In the genomic region with DNA sequence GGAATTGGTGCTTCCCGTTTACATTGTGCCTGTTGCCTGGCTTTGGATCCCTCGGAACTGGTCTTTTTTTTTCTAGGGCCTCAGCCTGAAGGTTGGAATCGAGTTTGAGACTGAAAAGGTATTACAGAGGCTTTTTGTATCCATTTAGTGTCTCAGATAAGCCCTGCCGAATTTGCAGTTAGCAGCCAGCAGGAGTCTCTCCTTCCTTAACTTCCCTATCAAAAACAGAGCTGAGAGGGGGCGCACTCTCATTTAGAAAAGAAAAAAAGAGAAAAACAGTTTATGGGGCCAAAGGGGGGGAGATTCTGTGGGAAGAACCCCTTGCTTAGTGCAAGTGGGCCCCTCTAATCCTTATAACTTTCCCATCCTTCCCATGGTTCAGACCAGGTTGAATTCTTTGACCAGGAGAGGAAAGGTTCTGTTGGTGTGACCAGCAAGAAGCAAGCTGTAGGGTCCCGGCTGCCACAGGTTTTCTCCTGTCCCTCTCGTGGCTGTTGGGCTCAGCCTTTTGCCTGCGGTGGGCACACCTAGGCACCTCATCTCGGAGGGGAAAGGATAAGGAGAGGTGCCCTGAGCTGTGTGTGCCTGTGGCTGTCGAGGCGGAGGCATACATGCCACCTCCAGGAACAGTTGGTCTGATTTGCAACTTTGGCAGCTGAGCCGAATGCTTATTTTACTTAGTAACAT, we compare ENCODE assay signal across 20 cellular contexts.
DNase-seq lines count a peak whose midpoint lies in the region; ATAC-seq and TF ChIP-seq lines count a peak whose summit lies in the region.
"Had no signal": no experiment of that assay in that cellular context is flagged by ENCODE, and none has a peak within 500 bp of the region (broad histone marks: within the 10 kb centered on the region; RNA-seq: fewer than 3 reads in every experiment).

No MANE protein-coding gene starts in this region.

- H3K9ac ChIP-seq in NT2/D1 (ENCODE audit: insufficient read length, low read depth) (no peak overlapping the region), endodermal cell (ENCODE audit: extremely low read depth, low read length, poor library complexity, severe bottlenecking) (no peak overlapping the region)
- H3K9ac ChIP-seq: parathyroid adenoma had no signal

- peaks cover 9% of the 10 kb centered on the region for H3K4me1 Mint-ChIP-seq in endodermal cell
- no peaks in the 10 kb centered on the region for H3K4me1 Mint-ChIP-seq in type B pancreatic cell (ENCODE audit: unreplicated experiment)
- H3K4me1 Mint-ChIP-seq: activated naive CD8-positive, alpha-beta T cell treated with anti-CD3 and anti-CD28 coated beads for 36 hours; brain; IgD-negative memory B cell; naive B cell had no signal

- no peak for ATAC-seq in Right ventricle myocardium inferior
- ATAC-seq in GM21515 (IDR thresholded peaks at IDR 0.05; ENCODE audit: unreplicated experiment), result no peak
- ATAC-seq in GM19395 (IDR thresholded peaks at IDR 0.05; ENCODE audit: unreplicated experiment), result no peak

- WGBS in endodermal cell (ENCODE audit: insufficient coverage in 1 of 2, insufficient read length in 1 of 2), 2 experiments, result 70 to 76% methylated on average over 3 to 11 of the region's 12 CpGs

- H3K27me3 ChIP-seq in NT2/D1 (ENCODE audit: insufficient read depth, insufficient read length), result no peaks in the 10 kb centered on the region
- H3K27me3 ChIP-seq in endodermal cell (ENCODE audit: control insufficient read depth, insufficient read depth, low read length, poor library complexity, severe bottlenecking), result no peaks in the 10 kb centered on the region
- H3K27me3 ChIP-seq in breast epithelium, result no peaks in the 10 kb centered on the region
- H3K27me3 ChIP-seq: suprapubic skin had no signal

- H3K4me3 Mint-ChIP-seq in endodermal cell (no peak overlapping the region), type B pancreatic cell (no peak overlapping the region)
- H3K4me3 Mint-ChIP-seq: activated naive CD8-positive, alpha-beta T cell treated with anti-CD3 and anti-CD28 coated beads for 36 hours; activated T-cell treated with anti-CD3 and anti-CD28 coated beads, Interleukin-2, amount 50 U/mL, for 24 hours; brain; dendritic cell treated with granulocyte-macrophage colony-stimulating factor and Interleukin-4, amounts not matched to agents 40 ng/mL and 50 ng/mL, for 4 days; naive B cell had no signal

- no peak for TF ChIP-seq POLR2A in breast epithelium (IDR thresholded peaks at IDR 0.05)

- H3K9me3 Mint-ChIP-seq in endodermal cell (no peaks in the 10 kb centered on the region), type B pancreatic cell (no peaks in the 10 kb centered on the region)
- H3K9me3 Mint-ChIP-seq: activated naive CD8-positive, alpha-beta T cell treated with anti-CD3 and anti-CD28 coated beads for 36 hours; brain had no signal

- intact Hi-C loops in Right ventricle myocardium inferior (cut with DNase I), result no loop called here
- intact Hi-C loops in cardiac septum (cut with DNase I), result no loop called here
- intact Hi-C loops in breast epithelium (cut with DNase I; ENCODE audit: low total_unique reads), result no loop called here

- peak; percentile 81 for TF ChIP-seq CTCF in endodermal cell (conservative IDR thresholded peaks at IDR 0.05)
- peak; percentile 44 for TF ChIP-seq CTCF in type B pancreatic cell (conservative IDR thresholded peaks at IDR 0.05)
- TF ChIP-seq CTCF in breast epithelium (IDR thresholded peaks at IDR 0.05), result no peak

- H3K4me1 ChIP-seq in NT2/D1 (ENCODE audit: insufficient read depth, insufficient read length), result no peaks in the 10 kb centered on the region
- no peaks in the 10 kb centered on the region for H3K4me1 ChIP-seq in endodermal cell (ENCODE audit: control insufficient read depth, insufficient read depth, low read length)
- no peaks in the 10 kb centered on the region for H3K4me1 ChIP-seq in breast epithelium
- H3K4me1 ChIP-seq: parathyroid adenoma, suprapubic skin had no signal

- H3K27me3 Mint-ChIP-seq in endodermal cell (ENCODE audit: insufficient read depth) (no peaks in the 10 kb centered on the region), type B pancreatic cell (no peaks in the 10 kb centered on the region)
- H3K27me3 Mint-ChIP-seq: activated naive CD8-positive, alpha-beta T cell treated with anti-CD3 and anti-CD28 coated beads for 36 hours; activated T-cell treated with anti-CD3 and anti-CD28 coated beads, Interleukin-2, amount 50 U/mL, for 24 hours; brain; dendritic cell treated with granulocyte-macrophage colony-stimulating factor and Interleukin-4, amounts not matched to agents 40 ng/mL and 50 ng/mL, for 4 days; IgD-negative memory B cell; naive B cell had no signal

- H3K27ac Mint-ChIP-seq in endodermal cell (peak overlapping the region; percentile 82), type B pancreatic cell (no peak overlapping the region)
- H3K27ac Mint-ChIP-seq: activated naive CD8-positive, alpha-beta T cell treated with anti-CD3 and anti-CD28 coated beads for 36 hours; activated T-cell treated with anti-CD3 and anti-CD28 coated beads, Interleukin-2, amount 50 U/mL, for 24 hours; brain; dendritic cell treated with granulocyte-macrophage colony-stimulating factor and Interleukin-4, amounts not matched to agents 40 ng/mL and 50 ng/mL, for 4 days; IgD-negative memory B cell had no signal

- no peak overlapping the region for H3K4me3 ChIP-seq in NT2/D1 (ENCODE audit: insufficient read length, low read depth)
- no peak overlapping the region for H3K4me3 ChIP-seq in endodermal cell (ENCODE audit: low read length)
- no peak overlapping the region for H3K4me3 ChIP-seq in breast epithelium
- H3K4me3 ChIP-seq: skin epidermis, suprapubic skin had no signal

- no peak overlapping the region for H3K27ac ChIP-seq in endodermal cell (ENCODE audit: low read depth, low read length)
- H3K27ac ChIP-seq in breast epithelium, result no peak overlapping the region
- H3K27ac ChIP-seq: parathyroid adenoma, skin epidermis, suprapubic skin had no signal

- H3K36me3 ChIP-seq in NT2/D1 (ENCODE audit: insufficient read depth, insufficient read length, low read length) (no peaks in the 10 kb centered on the region), endodermal cell (ENCODE audit: control insufficient read depth, insufficient read depth, low read length) (no peaks in the 10 kb centered on the region), breast epithelium (no peaks in the 10 kb centered on the region)
- H3K36me3 ChIP-seq: suprapubic skin had no signal

- peak; percentile 22 for DNase-seq in Right ventricle myocardium inferior (ENCODE audit: missing footprints)
- DNase-seq in cardiac septum (ENCODE audit: low spot score), result no peak
- peak; percentile 5 for DNase-seq in NT2/D1 (ENCODE audit: low read depth, low spot score)
- peak; percentile 70 for DNase-seq in endodermal cell
- no peak for DNase-seq in type B pancreatic cell (ENCODE audit: extremely low spot score, unreplicated experiment)
- DNase-seq in breast epithelium (ENCODE audit: low spot score in 2 of 2), result no peak
- DNase-seq: activated naive CD8-positive, alpha-beta T cell treated with anti-CD3 and anti-CD28 coated beads for 36 hours; activated T-cell treated with anti-CD3 and anti-CD28 coated beads, Interleukin-2, amount 50 U/mL, for 24 hours; naive B cell; NCI-H1105 treated with DMSO at 0.1 percent for 48 hours; NCI-H2171 treated with DMSO at 0.1 percent for 48 hours; SIG-M5 had no signal

- no peaks in the 10 kb centered on the region for H3K36me3 Mint-ChIP-seq in endodermal cell (ENCODE audit: low read depth)
- H3K36me3 Mint-ChIP-seq in type B pancreatic cell, result no peaks in the 10 kb centered on the region
- H3K36me3 Mint-ChIP-seq: activated naive CD8-positive, alpha-beta T cell treated with anti-CD3 and anti-CD28 coated beads for 36 hours; brain; IgD-negative memory B cell; naive B cell had no signal

- H3K9me3 ChIP-seq in NT2/D1 (ENCODE audit: insufficient read depth, low read length) (peaks cover 7% of the 10 kb centered on the region; the same call in 1 of the 2 replicates), endodermal cell (ENCODE audit: control insufficient read depth, low read length) (no peaks in the 10 kb centered on the region), breast epithelium (no peaks in the 10 kb centered on the region)
- H3K9me3 ChIP-seq: suprapubic skin had no signal

Comparison
In these comparisons a context has a peak if more than half of its experiments do, and no peak if none do; other contexts are left out.
1. DNase-seq: peak in Right ventricle myocardium inferior (single experiment), NT2/D1 (single experiment) and endodermal cell (single experiment); none in cardiac septum (single experiment), type B pancreatic cell (single experiment) and breast epithelium (0 of 2).
2. CTCF ChIP-seq: peak in endodermal cell (single experiment) and type B pancreatic cell (single experiment); none in breast epithelium (0 of 3).